Comparison of ENCODE assay signal across 9 cellular contexts in genomic region chr12:131092911-131093901, GRCh38.
DNase-seq lines count a peak whose midpoint lies in the region; ATAC-seq, FAIRE-seq and TF ChIP-seq lines count a peak whose summit lies in the region.
"Had no signal": no experiment of that assay in that cellular context is flagged by ENCODE, and none has a peak within 500 bp of the region (broad histone marks: within the 10 kb centered on the region; RNA-seq: fewer than 3 reads in every experiment).

No MANE protein-coding gene starts in this region.

- no peak overlapping the region for H3K27ac Mint-ChIP-seq in activated naive CD8-positive, alpha-beta T cell treated with anti-CD3 and anti-CD28 coated beads for 36 hours
- H3K27ac Mint-ChIP-seq in stimulated activated naive CD8-positive, alpha-beta T cell treated with anti-CD3 and anti-CD28 coated beads, Interleukin-15, Interleukin-2, amounts not matched to agents 100 ng/mL and 50 ng/mL, for 24 hours, result peak overlapping the region; percentile 76
- H3K27ac Mint-ChIP-seq: nephron had no signal

- H3K27me3 Mint-ChIP-seq in activated naive CD8-positive, alpha-beta T cell treated with anti-CD3 and anti-CD28 coated beads for 36 hours, result no peaks in the 10 kb centered on the region
- no peaks in the 10 kb centered on the region for H3K27me3 Mint-ChIP-seq in stimulated activated naive CD8-positive, alpha-beta T cell treated with anti-CD3 and anti-CD28 coated beads, Interleukin-15, Interleukin-2, amounts not matched to agents 100 ng/mL and 50 ng/mL, for 24 hours

- no peak overlapping the region for H3K4me3 Mint-ChIP-seq in activated naive CD8-positive, alpha-beta T cell treated with anti-CD3 and anti-CD28 coated beads for 36 hours
- H3K4me3 Mint-ChIP-seq in stimulated activated naive CD8-positive, alpha-beta T cell treated with anti-CD3 and anti-CD28 coated beads, Interleukin-15, Interleukin-2, amounts not matched to agents 100 ng/mL and 50 ng/mL, for 24 hours, result peak overlapping the region; percentile 62
- H3K4me3 Mint-ChIP-seq: nephron had no signal

- TF ChIP-seq POLR2A in GM12891 (IDR thresholded peaks at IDR 0.05; ENCODE audit: low read depth, low read length), result no peak

- peak; percentile 68 for ATAC-seq in GM21390 (IDR thresholded peaks at IDR 0.05; ENCODE audit: unreplicated experiment)
- ATAC-seq in HG03520 (IDR thresholded peaks at IDR 0.05; ENCODE audit: unreplicated experiment), result peak; percentile 45
- no peak for ATAC-seq in SK-N-SH treated with all-trans-retinoic acid at 6 μM for 48 hours

- DNase-seq in GM12891 (ENCODE audit: insufficient read length, low spot score), result peak; percentile 67
- peak; percentile 61 for DNase-seq in activated naive CD8-positive, alpha-beta T cell treated with anti-CD3 and anti-CD28 coated beads for 36 hours
- DNase-seq in NCI-H2196 (lab: John Stamatoyannopoulos, UW; ENCODE audit: unreplicated experiment), result no peak
- no peak for DNase-seq in HuH-7 (ENCODE audit: low spot score)

- peaks cover 12% of the 10 kb centered on the region for H3K4me1 Mint-ChIP-seq in activated naive CD8-positive, alpha-beta T cell treated with anti-CD3 and anti-CD28 coated beads for 36 hours
- H3K4me1 Mint-ChIP-seq in stimulated activated naive CD8-positive, alpha-beta T cell treated with anti-CD3 and anti-CD28 coated beads, Interleukin-15, Interleukin-2, amounts not matched to agents 100 ng/mL and 50 ng/mL, for 24 hours (ENCODE audit: low read depth), result peaks cover 28% of the 10 kb centered on the region

- no peaks in the 10 kb centered on the region for H3K36me3 Mint-ChIP-seq in activated naive CD8-positive, alpha-beta T cell treated with anti-CD3 and anti-CD28 coated beads for 36 hours
- no peaks in the 10 kb centered on the region for H3K36me3 Mint-ChIP-seq in stimulated activated naive CD8-positive, alpha-beta T cell treated with anti-CD3 and anti-CD28 coated beads, Interleukin-15, Interleukin-2, amounts not matched to agents 100 ng/mL and 50 ng/mL, for 24 hours (ENCODE audit: low read depth)

- FAIRE-seq in GM12891 (lab: Jason Lieb, UNC), result peak; percentile 97

- no peaks in the 10 kb centered on the region for H3K9me3 Mint-ChIP-seq in activated naive CD8-positive, alpha-beta T cell treated with anti-CD3 and anti-CD28 coated beads for 36 hours
- no peaks in the 10 kb centered on the region for H3K9me3 Mint-ChIP-seq in stimulated activated naive CD8-positive, alpha-beta T cell treated with anti-CD3 and anti-CD28 coated beads, Interleukin-15, Interleukin-2, amounts not matched to agents 100 ng/mL and 50 ng/mL, for 24 hours
- H3K9me3 Mint-ChIP-seq: nephron had no signal

TF ChIP-seq in GM12891, 5 proteins besides CTCF, POLR2A, EP300 and RAD21:
- TF ChIP-seq POLR2AphosphoS5 (IDR thresholded peaks at IDR 0.05; ENCODE audit: low read depth, low read length) (no peak), TAF1 (IDR thresholded peaks at IDR 0.05; ENCODE audit: low read depth, low read length) (no peak), PAX5 (IDR thresholded peaks at IDR 0.05; ENCODE audit: insufficient read depth, low read length, severe bottlenecking) (no peak), POU2F2 (IDR thresholded peaks at IDR 0.05; ENCODE audit: low read depth, low read length) (no peak)
TF ChIP-seq in GM12891: peak in this region for 0.

TF ChIP-seq in SK-N-SH treated with all-trans-retinoic acid at 6 μM for 48 hours, 23 proteins besides CTCF, POLR2A, EP300 and RAD21:
- TF ChIP-seq GLIS3 (CRISPR knock-in tag; IDR thresholded peaks at IDR 0.05) (no peak), TCF4 (CRISPR knock-in tag; IDR thresholded peaks at IDR 0.05; ENCODE audit: borderline replicate concordance) (no peak), ZNF8 (CRISPR knock-in tag; IDR thresholded peaks at IDR 0.05) (no peak), TOX (CRISPR knock-in tag; IDR thresholded peaks at IDR 0.05; ENCODE audit: borderline replicate concordance) (no peak), PPARA (CRISPR knock-in tag; IDR thresholded peaks at IDR 0.05; ENCODE audit: borderline replicate concordance) (no peak), BACH2 (CRISPR knock-in tag; IDR thresholded peaks at IDR 0.05; ENCODE audit: borderline replicate concordance) (no peak), ZC3H10 (CRISPR knock-in tag; IDR thresholded peaks at IDR 0.05) (no peak), ISL1 (CRISPR knock-in tag; IDR thresholded peaks at IDR 0.05) (no peak)
- TF ChIP-seq, protein P1, sequence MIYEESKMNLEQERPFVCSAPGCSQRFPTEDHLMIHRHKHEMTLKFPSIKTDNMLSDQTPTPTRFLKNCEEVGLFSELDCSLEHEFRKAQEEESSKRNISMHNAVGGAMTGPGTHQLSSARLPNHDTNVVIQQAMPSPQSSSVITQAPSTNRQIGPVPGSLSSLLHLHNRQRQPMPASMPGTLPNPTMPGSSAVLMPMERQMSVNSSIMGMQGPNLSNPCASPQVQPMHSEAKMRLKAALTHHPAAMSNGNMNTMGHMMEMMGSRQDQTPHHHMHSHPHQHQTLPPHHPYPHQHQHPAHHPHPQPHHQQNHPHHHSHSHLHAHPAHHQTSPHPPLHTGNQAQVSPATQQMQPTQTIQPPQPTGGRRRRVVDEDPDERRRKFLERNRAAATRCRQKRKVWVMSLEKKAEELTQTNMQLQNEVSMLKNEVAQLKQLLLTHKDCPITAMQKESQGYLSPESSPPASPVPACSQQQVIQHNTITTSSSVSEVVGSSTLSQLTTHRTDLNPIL (CRISPR knock-in tag; IDR thresholded peaks at IDR 0.05; ENCODE audit: low read depth), result no peak

Comparison
In these comparisons a context has a peak if more than half of its experiments do, and no peak if none do; other contexts are left out.
1. DNase-seq: peak in GM12891 (single experiment) and activated naive CD8-positive, alpha-beta T cell treated with anti-CD3 and anti-CD28 coated beads for 36 hours (single experiment); none in NCI-H2196 (single experiment) and HuH-7 (single experiment).